Comparison of ENCODE assay signal across 8 cellular contexts in the genomic region with DNA sequence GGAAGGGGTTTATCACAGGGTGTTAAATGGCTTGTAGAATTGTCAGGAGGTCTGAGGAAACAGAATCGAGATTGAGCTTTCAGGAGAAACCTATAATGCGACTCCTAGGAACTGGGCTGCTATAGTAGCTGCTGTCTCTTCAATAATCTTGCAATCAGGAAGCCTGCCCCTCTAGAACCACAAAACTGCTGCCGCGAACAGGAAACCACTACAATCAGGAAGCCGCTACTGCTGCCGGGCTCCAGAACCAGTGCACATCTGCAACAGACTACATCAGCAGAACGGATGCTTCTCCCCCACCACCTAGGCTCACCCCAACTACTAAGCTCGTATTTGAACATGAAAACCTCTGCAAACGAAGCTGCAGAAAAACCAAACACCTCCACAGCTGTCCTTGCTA. TPM values are rescaled to one million over a fixed set of nuclear protein-coding genes. Genes with fewer than 3 reads are reported as not detected.
DNase-seq lines count a peak whose midpoint lies in the region; ATAC-seq, FAIRE-seq and TF ChIP-seq lines count a peak whose summit lies in the region.

No MANE protein-coding gene starts in this region.

- peak; percentile 48 for ATAC-seq in HG03175 (IDR thresholded peaks at IDR 0.05; ENCODE audit: unreplicated experiment)

- DNase-seq in GM12892 (ENCODE audit: insufficient read length) (peak; percentile 9), glomerular endothelial cell (ENCODE audit: extremely low read depth, low read depth, low spot score) (peak; percentile 58), NCI-H2107 (lab: John Stamatoyannopoulos, UW) (no peak), NCI-H524 (lab: John Stamatoyannopoulos, UW) (no peak), COR-L47 (lab: John Stamatoyannopoulos, UW) (no peak)
- DNase-seq in activated CD4-positive, CD25-positive, alpha-beta regulatory T cell treated with anti-CD3 and anti-CD28 coated beads, Interleukin-2, amount 50 U/mL, for 72 hours, result peak; percentile 58
- DNase-seq in stimulated activated CD8-positive, alpha-beta memory T cell treated with anti-CD3 and anti-CD28 coated beads, Interleukin-4, amount 100 ng/mL, for 4 hours (ENCODE audit: low read depth in 2 of 2, low spot score in 1 of 2), result peak; percentile 50 to 55

- FAIRE-seq in GM12892 (lab: Jason Lieb, UNC), result no peak

- no peak for TF ChIP-seq POLR2A in GM12892 (IDR thresholded peaks at IDR 0.05; ENCODE audit: low read depth, low read length)

RNA-seq across cellular contexts. Expression of a gene that starts 31.6 kb away (rescaled TPM):
- polyA plus RNA-seq in GM12892 (2012; ENCODE audit: missing spikeins), result not detected
- not detected in 2 replicates for total RNA-seq in glomerular endothelial cell

Comparison
In these comparisons a context has a peak if more than half of its experiments do, and no peak if none do; other contexts are left out.
1. DNase-seq: peak in GM12892 (single experiment), activated CD4-positive, CD25-positive, alpha-beta regulatory T cell treated with anti-CD3 and anti-CD28 coated beads, Interleukin-2, amount 50 U/mL, for 72 hours (single experiment), glomerular endothelial cell (single experiment) and stimulated activated CD8-positive, alpha-beta memory T cell treated with anti-CD3 and anti-CD28 coated beads, Interleukin-4, amount 100 ng/mL, for 4 hours (2 of 2); none in NCI-H2107 (single experiment), NCI-H524 (0 of 2) and COR-L47 (single experiment).